Comparison of ENCODE assay signal across 2 cellular contexts in the genomic region with DNA sequence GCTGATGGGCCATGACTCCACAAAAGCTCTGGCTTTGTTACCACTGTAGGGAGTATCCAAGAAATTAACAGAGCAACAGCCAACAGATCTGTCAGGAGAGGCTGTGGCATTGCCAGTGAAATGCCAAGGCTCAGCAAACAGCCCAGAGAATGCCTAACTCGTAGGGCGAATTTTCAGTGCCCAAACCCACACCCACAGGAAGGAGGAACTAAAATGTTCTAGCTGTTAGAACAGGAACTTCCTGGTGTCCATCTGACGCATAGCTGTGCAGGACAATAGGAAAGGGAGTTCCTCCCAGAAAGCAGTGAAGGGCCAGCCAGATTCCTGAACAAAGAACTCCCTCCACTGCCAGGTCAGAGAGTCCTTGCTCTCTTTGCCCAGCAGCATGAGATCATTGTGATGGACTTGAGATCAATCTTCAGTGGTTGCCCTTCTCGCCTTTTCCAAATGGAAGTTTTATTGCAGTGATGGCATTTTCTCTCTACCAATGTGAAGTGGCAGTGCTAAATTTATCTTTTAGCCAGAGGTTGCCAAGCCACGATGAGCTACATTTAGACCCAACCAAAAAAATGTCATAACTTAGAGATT.
TF ChIP-seq lines count a peak whose summit lies in the region.

No MANE protein-coding gene starts in this region.

TF ChIP-seq in liver, 16 proteins besides CTCF, POLR2A, EP300 and RAD21:
- TF ChIP-seq SP1 (IDR thresholded peaks at IDR 0.05) (peak; percentile 57), HNF4A (conservative IDR thresholded peaks at IDR 0.05) (no peak)
- TF ChIP-seq, protein P1, sequence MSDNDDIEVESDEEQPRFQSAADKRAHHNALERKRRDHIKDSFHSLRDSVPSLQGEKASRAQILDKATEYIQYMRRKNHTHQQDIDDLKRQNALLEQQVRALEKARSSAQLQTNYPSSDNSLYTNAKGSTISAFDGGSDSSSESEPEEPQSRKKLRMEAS (IDR thresholded peaks at IDR 0.05), result no peak

TF ChIP-seq in HepG2, 621 proteins besides CTCF, POLR2A, EP300 and RAD21:
- TF ChIP-seq ZNF644 (CRISPR knock-in tag; IDR thresholded peaks at IDR 0.05; ENCODE audit: low read depth), result no peak
- no peak for TF ChIP-seq ZNF367 (CRISPR knock-in tag; IDR thresholded peaks at IDR 0.05; ENCODE audit: borderline replicate concordance)
- TF ChIP-seq ZNF773 (CRISPR knock-in tag; IDR thresholded peaks at IDR 0.05; ENCODE audit: borderline replicate concordance), result no peak
- no peak for TF ChIP-seq ZNF749 (CRISPR knock-in tag; IDR thresholded peaks at IDR 0.05; ENCODE audit: borderline replicate concordance)
- TF ChIP-seq PHF5A (CRISPR knock-in tag; IDR thresholded peaks at IDR 0.05; ENCODE audit: low read depth, unreplicated experiment), result no peak
- no peak for TF ChIP-seq ATF6 (CRISPR knock-in tag; conservative IDR thresholded peaks at IDR 0.05)
